Comparison of ENCODE assay signal across 1 cellular context in genomic region chr1:3903141-3904005, GRCh38.
TF ChIP-seq lines count a peak whose summit lies in the region.

No MANE protein-coding gene starts in this region.

TF ChIP-seq in IMR-90, 13 proteins besides CTCF, POLR2A, EP300 and RAD21:
- TF ChIP-seq CEBPB (IDR thresholded peaks at IDR 0.05; ENCODE audit: low read depth, low read length) (no peak), MAZ (IDR thresholded peaks at IDR 0.05; ENCODE audit: borderline replicate concordance, low read depth, low read length) (no peak), CHD1 (IDR thresholded peaks at IDR 0.05; ENCODE audit: low read depth, low read length) (no peak), ELK1 (IDR thresholded peaks at IDR 0.05; ENCODE audit: borderline replicate concordance, low read depth, low read length) (no peak)
